In the genomic region with DNA sequence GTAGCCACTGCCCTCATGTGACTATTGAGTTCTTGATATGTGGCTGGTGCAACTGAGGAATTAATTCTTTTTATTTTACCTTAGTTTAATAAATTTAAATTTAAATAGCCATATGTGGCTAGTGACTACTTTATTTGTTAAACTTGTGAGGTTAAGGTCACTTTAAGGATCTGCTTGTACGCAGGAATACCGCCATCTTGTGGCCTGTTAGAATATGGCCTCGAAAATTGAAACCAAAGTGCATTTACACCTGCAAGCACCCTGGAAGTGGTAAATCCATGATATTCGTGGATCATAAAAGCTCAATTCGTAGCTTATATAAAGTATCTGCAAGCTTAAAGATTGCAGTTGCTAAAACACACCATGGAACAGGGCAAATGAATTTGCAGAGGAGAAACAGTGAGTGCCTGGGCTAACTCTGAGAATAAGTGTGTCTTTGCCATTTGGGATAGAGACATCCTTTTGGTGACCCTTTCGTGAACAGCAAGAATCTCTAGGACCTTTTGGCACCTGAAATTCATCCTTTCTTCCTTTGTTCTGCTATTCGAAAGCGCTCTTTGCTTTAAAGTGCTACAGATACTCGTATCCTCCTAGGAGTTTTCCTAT, we compare ENCODE assay signal across 9 cellular contexts. TPM values are rescaled to one million over a fixed set of nuclear protein-coding genes. Genes with fewer than 3 reads are reported as not detected.
DNase-seq lines count a peak whose midpoint lies in the region; ATAC-seq, FAIRE-seq and TF ChIP-seq lines count a peak whose summit lies in the region.
"Had no signal": no experiment of that assay in that cellular context is flagged by ENCODE, and none has a peak within 500 bp of the region (broad histone marks: within the 10 kb centered on the region; RNA-seq: fewer than 3 reads in every experiment).

No MANE protein-coding gene starts in this region.

- H3K4me3 Mint-ChIP-seq in activated CD8-positive, alpha-beta T cell treated with anti-CD3 and anti-CD28 coated beads, Interleukin-2, amount 10 ng/mL, durations not matched to agents 7 days and 5 days, result no peak overlapping the region
- H3K4me3 Mint-ChIP-seq in type B pancreatic cell, result no peak overlapping the region

- intact Hi-C loops in HCT116 (cut with micrococcal nuclease), result no loop called here
- intact Hi-C loops in aorta (cut with DNase I), result no loop called here

- H2AFZ ChIP-seq in DND-41 (ENCODE audit: low read depth, low read length), result no peak overlapping the region
- H2AFZ ChIP-seq in HCT116 (ENCODE audit: low read depth, low read length, poor library complexity, severe bottlenecking), result no peak overlapping the region

- peak; percentile 82 for TF ChIP-seq CTCF in DND-41 (IDR thresholded peaks at IDR 0.05; ENCODE audit: borderline replicate concordance, extremely low read depth, low read length, poor library complexity, severe bottlenecking)
- TF ChIP-seq CTCF in HCT116 (IDR thresholded peaks at IDR 0.05 in 2 of 3, conservative IDR thresholded peaks at IDR 0.05 in 1 of 3; ENCODE audit: borderline replicate concordance in 1 of 3, insufficient read depth in 1 of 3, low read depth in 2 of 3, low read length in 2 of 3), result peak; percentile 0 to 55 (median 55); a peak in 4 of 6 replicates
- peak; percentile 95 for TF ChIP-seq CTCF in type B pancreatic cell (conservative IDR thresholded peaks at IDR 0.05)

- RAD21 ChIA-PET in HCT116 (lab: Charles Lee; ENCODE audit: low non-redundant PET in 1 of 2, low total read pairs in 2 of 2, uncharacterized antibody in 2 of 2, unreplicated experiment in 2 of 2), result no interaction called here

- H3K9me3 Mint-ChIP-seq in activated CD8-positive, alpha-beta T cell treated with anti-CD3 and anti-CD28 coated beads, Interleukin-2, amount 10 ng/mL, durations not matched to agents 7 days and 5 days (ENCODE audit: insufficient read depth), result no peaks in the 10 kb centered on the region
- H3K9me3 Mint-ChIP-seq in type B pancreatic cell, result peaks cover 5% of the 10 kb centered on the region

- no peaks in the 10 kb centered on the region for H3K36me3 Mint-ChIP-seq in activated CD8-positive, alpha-beta T cell treated with anti-CD3 and anti-CD28 coated beads, Interleukin-2, amount 10 ng/mL, durations not matched to agents 7 days and 5 days (ENCODE audit: low read depth)
- H3K36me3 Mint-ChIP-seq in type B pancreatic cell, result no peaks in the 10 kb centered on the region

- H3K27ac Mint-ChIP-seq in activated CD8-positive, alpha-beta T cell treated with anti-CD3 and anti-CD28 coated beads, Interleukin-2, amount 10 ng/mL, durations not matched to agents 7 days and 5 days, result no peak overlapping the region
- no peak overlapping the region for H3K27ac Mint-ChIP-seq in type B pancreatic cell

- no peak overlapping the region for H3K9ac ChIP-seq in DND-41 (ENCODE audit: low read depth, low read length)
- H3K9ac ChIP-seq in HCT116 (ENCODE audit: low read length), result no peak overlapping the region

- POLR2A ChIA-PET in HCT116 (lab: Charles Lee), result no interaction called here
- POLR2A ChIA-PET in activated CD8-positive, alpha-beta T cell treated with anti-CD3 and anti-CD28 coated beads, Interleukin-2, amount 10 ng/mL, durations not matched to agents 7 days and 5 days (lab: Charles Lee), result no interaction called here

- peak; percentile 36; the same call in 1 of the 2 replicates for TF ChIP-seq RAD21 in HCT116 (IDR thresholded peaks at IDR 0.05; ENCODE audit: low read depth)

- peak; percentile 88 for FAIRE-seq in A204.1 (lab: Jason Lieb, UNC)

- H3K79me2 ChIP-seq in DND-41 (ENCODE audit: insufficient read depth, low read length), result no peaks in the 10 kb centered on the region
- no peaks in the 10 kb centered on the region for H3K79me2 ChIP-seq in HCT116 (ENCODE audit: insufficient read depth, low read length)

- DNase-seq in DND-41, result peak; percentile 36
- no peak for DNase-seq in HCT116 (ENCODE audit: low read depth, low spot score)
- peak; percentile 41 for DNase-seq in NCI-H146 (lab: John Stamatoyannopoulos, UW)
- DNase-seq in activated CD8-positive, alpha-beta T cell treated with anti-CD3 and anti-CD28 coated beads, Interleukin-2, amount 10 ng/mL, durations not matched to agents 7 days and 5 days, result peak; percentile 45
- DNase-seq in iPS-NIHi11 (ENCODE audit: low spot score), result peak; percentile 69
- DNase-seq in type B pancreatic cell (ENCODE audit: extremely low spot score, unreplicated experiment), result no peak
- DNase-seq in aorta, result no peak

- ATAC-seq in DND-41 (ENCODE audit: insufficient read depth, low read depth) (peak; percentile 42; the same call in 1 of the 3 replicates), HCT116 (no peak), aorta (ENCODE audit: low FRiP score) (no peak)
- ATAC-seq in activated CD8-positive, alpha-beta T cell treated with anti-CD3 and anti-CD28 coated beads, Interleukin-2, amount 10 ng/mL, durations not matched to agents 7 days and 5 days, result no peak

- no peaks in the 10 kb centered on the region for H3K4me1 Mint-ChIP-seq in activated CD8-positive, alpha-beta T cell treated with anti-CD3 and anti-CD28 coated beads, Interleukin-2, amount 10 ng/mL, durations not matched to agents 7 days and 5 days (ENCODE audit: low read depth)
- H3K4me1 Mint-ChIP-seq in type B pancreatic cell (ENCODE audit: unreplicated experiment), result no peaks in the 10 kb centered on the region

- H3K27me3 ChIP-seq in DND-41 (ENCODE audit: insufficient read depth, low read length, poor library complexity), result no peaks in the 10 kb centered on the region
- no peaks in the 10 kb centered on the region for H3K27me3 ChIP-seq in HCT116 (ENCODE audit: insufficient read depth, low read length)
- no peaks in the 10 kb centered on the region for H3K27me3 ChIP-seq in aorta (ENCODE audit: control insufficient read depth in 1 of 2, insufficient read depth in 2 of 2, low read length in 1 of 2)

- H3K9me3 ChIP-seq in DND-41 (ENCODE audit: insufficient read depth, low read length, severe bottlenecking), result no peaks in the 10 kb centered on the region
- H3K9me3 ChIP-seq in HCT116 (ENCODE audit: control insufficient read depth in 1 of 2, insufficient read depth in 1 of 2, low read depth in 1 of 2, low read length in 2 of 2), result peaks cover 0 to 7% of the 10 kb centered on the region in 2 experiments; a peak in 2 of 4 replicates
- no peaks in the 10 kb centered on the region for H3K9me3 ChIP-seq in aorta (ENCODE audit: control insufficient read depth, low read length)

- H3K36me3 ChIP-seq in DND-41 (ENCODE audit: insufficient read depth, low read length) (no peaks in the 10 kb centered on the region), HCT116 (ENCODE audit: control insufficient read depth in 1 of 2, insufficient read depth in 2 of 2, low read length in 2 of 2) (no peaks in the 10 kb centered on the region), aorta (ENCODE audit: control insufficient read depth in 1 of 2, insufficient read depth in 2 of 2, low read length in 1 of 2) (no peaks in the 10 kb centered on the region)

- no peaks in the 10 kb centered on the region for H4K20me1 ChIP-seq in DND-41 (ENCODE audit: insufficient read depth, low read length)
- H4K20me1 ChIP-seq in HCT116 (ENCODE audit: insufficient read depth), result no peaks in the 10 kb centered on the region

- H3K4me3 ChIP-seq in DND-41 (ENCODE audit: low read depth in 1 of 2, low read length in 2 of 2), result no peak overlapping the region
- no peak overlapping the region for H3K4me3 ChIP-seq in HCT116 (replicated peaks in 1 of 2; ENCODE audit: low read depth in 1 of 2, low read length in 2 of 2)
- H3K4me3 ChIP-seq in aorta (ENCODE audit: low read length in 2 of 2), result no peak overlapping the region

- H3K9me2 ChIP-seq in HCT116 (ENCODE audit: insufficient read depth), result no peaks in the 10 kb centered on the region

- BruUV-seq in HCT116 (replicated peaks; lab: Mats Ljungman, UMichigan), result no TSS peak

- 21 to 24% methylated on average over 9 of the region's 9 CpGs for WGBS in aorta, 2 donors

- no peaks in the 10 kb centered on the region for H3K27me3 Mint-ChIP-seq in activated CD8-positive, alpha-beta T cell treated with anti-CD3 and anti-CD28 coated beads, Interleukin-2, amount 10 ng/mL, durations not matched to agents 7 days and 5 days (ENCODE audit: low read depth)
- no peaks in the 10 kb centered on the region for H3K27me3 Mint-ChIP-seq in type B pancreatic cell

- no peak for TF ChIP-seq POLR2A in HCT116 (IDR thresholded peaks at IDR 0.05; ENCODE audit: borderline replicate concordance, extremely low read depth, insufficient read depth, insufficient read length)

- H3K4me2 ChIP-seq in DND-41 (ENCODE audit: insufficient read depth, low read length) (no peak overlapping the region), HCT116 (ENCODE audit: low read length) (no peak overlapping the region)

- CTCF ChIA-PET in HCT116 (lab: Charles Lee), result no interaction called here
- CTCF ChIA-PET in activated CD8-positive, alpha-beta T cell treated with anti-CD3 and anti-CD28 coated beads, Interleukin-2, amount 10 ng/mL, durations not matched to agents 7 days and 5 days (lab: Charles Lee), result interaction anchor here (0.6 kb wide), 1 partner anchor 9 kb away, joined by 3 read pairs; no protein-coding TSS in a partner anchor

- H3K4me1 ChIP-seq in DND-41 (ENCODE audit: insufficient read depth, low read length) (no peaks in the 10 kb centered on the region), HCT116 (ENCODE audit: control insufficient read depth in 1 of 2, insufficient read depth in 2 of 2, low read length in 2 of 2) (no peaks in the 10 kb centered on the region), aorta (ENCODE audit: control insufficient read depth in 1 of 2, insufficient read depth in 2 of 2, low read length in 2 of 2) (no peaks in the 10 kb centered on the region)

- H3K27ac ChIP-seq in DND-41 (ENCODE audit: low read length) (no peak overlapping the region), HCT116 (ENCODE audit: low read depth, low read length) (no peak overlapping the region), aorta (ENCODE audit: low read depth in 1 of 2, low read length in 2 of 2) (no peak overlapping the region)

TF ChIP-seq in HCT116, 20 proteins besides CTCF, POLR2A, EP300 and RAD21 (continues in another document):
- TF ChIP-seq YY1 (IDR thresholded peaks at IDR 0.05; ENCODE audit: extremely low read depth, insufficient replicate concordance, low read depth, low read length) (no peak), SIN3A (IDR thresholded peaks at IDR 0.05; ENCODE audit: low read depth) (no peak), SP1 (IDR thresholded peaks at IDR 0.05; ENCODE audit: low read depth) (no peak), POLR2AphosphoS5 (IDR thresholded peaks at IDR 0.05; ENCODE audit: low read depth, low read length) (no peak), TCF7L2 (IDR thresholded peaks at IDR 0.05; ENCODE audit: borderline replicate concordance, extremely low read depth, insufficient read depth, insufficient read length) (no peak), ZFX (IDR thresholded peaks at IDR 0.05) (no peak), CBX3 (IDR thresholded peaks at IDR 0.05; ENCODE audit: low read depth) (no peak), MAX (IDR thresholded peaks at IDR 0.05) (no peak), ZNF274 (IDR thresholded peaks at IDR 0.05; ENCODE audit: low read depth, low read length) (no peak)

RNA-seq across cellular contexts. Expression of gene REG3A, which starts 59.9 kb away (rescaled TPM):
- total RNA-seq in HCT116 (2021; ENCODE audit: unreplicated experiment) (not detected), type B pancreatic cell (ENCODE audit: low replicate concordance) (0.95 and 4.0 TPM in 2 replicates), aorta (1 to 10 TPM; 4.1 to 8.3 TPM)
- not detected in 2 replicates for polyA plus RNA-seq in HCT116 (2012)
- not detected for total RNA-seq in activated CD8-positive, alpha-beta T cell treated with anti-CD3 and anti-CD28 coated beads, Interleukin-2, amount 10 ng/mL, durations not matched to agents 7 days and 5 days
- polyA plus RNA-seq in aorta, result 10 to 100 TPM in 1 of 2 donors, under 1 TPM in 1; 0.20 to 67.5 TPM
- total RNA-seq: skeletal muscle tissue had no signal

Comparison
In these comparisons a context has a peak if more than half of its experiments do, and no peak if none do; other contexts are left out.
1. DNase-seq: peak in DND-41 (single experiment), NCI-H146 (single experiment), activated CD8-positive, alpha-beta T cell treated with anti-CD3 and anti-CD28 coated beads, Interleukin-2, amount 10 ng/mL, durations not matched to agents 7 days and 5 days (single experiment) and iPS-NIHi11 (single experiment); none in HCT116 (single experiment), type B pancreatic cell (single experiment) and aorta (0 of 2).
2. Peak in every context shown above with its lines, with median percentiles within 50 percentile points of each other: CTCF ChIP-seq.